1 cellular context compared by ENCODE assay signal in the genomic region with DNA sequence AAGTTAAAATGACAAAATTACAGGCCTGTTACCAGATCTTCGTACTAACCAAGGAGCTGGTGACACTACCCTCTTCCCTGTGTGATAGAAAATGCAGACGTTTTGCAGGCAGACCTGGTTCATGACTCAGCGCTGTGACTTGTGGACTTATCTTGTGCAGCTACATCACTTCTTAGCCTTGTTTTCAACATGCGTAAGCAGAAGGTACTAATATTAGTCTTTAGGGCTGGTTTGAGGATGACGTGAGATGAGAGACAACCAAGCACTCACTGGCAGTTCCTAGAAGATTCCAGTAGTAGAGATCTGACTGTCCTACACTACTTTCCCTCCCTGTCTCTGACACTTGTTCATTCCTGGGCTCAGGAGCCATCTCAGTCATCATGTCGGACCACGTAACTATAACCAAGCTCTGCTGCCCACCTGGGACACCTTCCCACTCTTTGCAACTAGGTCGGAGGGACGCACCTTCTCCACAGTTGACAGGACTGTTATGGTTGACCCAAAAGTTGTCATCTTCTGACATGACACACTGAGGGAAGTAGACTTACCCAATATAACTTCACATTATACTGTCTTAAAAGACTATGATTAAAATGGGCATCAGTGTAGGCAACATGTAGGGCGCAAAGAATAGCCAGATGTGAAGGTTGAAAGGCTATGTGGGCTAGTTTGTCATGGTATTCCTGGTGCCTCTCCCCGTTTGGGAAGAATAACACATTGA.
A peak's percentile ranks its signal among the peaks of the same experiment; 100 is the strongest.
TF ChIP-seq lines count a peak whose summit lies in the region.

No MANE protein-coding gene starts in this region.

TF ChIP-seq in K562, 482 proteins besides CTCF, POLR2A, EP300 and RAD21 (continued from another document and continues in another):
- TF ChIP-seq MAFG (tag; conservative IDR thresholded peaks at IDR 0.05) (peak; percentile 58), PRMT5 (CRISPR knock-in tag; IDR thresholded peaks at IDR 0.05) (no peak), NFRKB (IDR thresholded peaks at IDR 0.05; ENCODE audit: low read depth) (no peak), ZNF764 (CRISPR knock-in tag; IDR thresholded peaks at IDR 0.05; ENCODE audit: low read depth) (no peak), NFE2 (IDR thresholded peaks at IDR 0.05; ENCODE audit: low read depth) (peak; percentile 55), BRD4 (IDR thresholded peaks at IDR 0.05) (no peak), ATF1 (CRISPR knock-in tag; IDR thresholded peaks at IDR 0.05) (no peak), ATF1 (tag; IDR thresholded peaks at IDR 0.05) (0 out of 2 replicates have a peak, but pooled peaks have one; percentile 20), IRF2 (CRISPR knock-in tag; IDR thresholded peaks at IDR 0.05) (no peak), CGGBP1 (CRISPR knock-in tag; IDR thresholded peaks at IDR 0.05) (no peak), NFATC3 (IDR thresholded peaks at IDR 0.05) (no peak), FOSL1 (tag; conservative IDR thresholded peaks at IDR 0.05) (peak; percentile 48; the same call in 1 of the 2 replicates), ZNF318 (IDR thresholded peaks at IDR 0.05; ENCODE audit: borderline replicate concordance in 1 of 2, low read depth in 1 of 2) (no peak), SMARCC2 (IDR thresholded peaks at IDR 0.05; ENCODE audit: low read depth) (no peak), ZNF212 (CRISPR knock-in tag; IDR thresholded peaks at IDR 0.05) (no peak), NBN (IDR thresholded peaks at IDR 0.05; ENCODE audit: low read depth) (no peak), C11orf30 (IDR thresholded peaks at IDR 0.05; ENCODE audit: low read depth) (peak; percentile 32; the same call in 1 of the 2 replicates), ZNF41 (CRISPR knock-in tag; conservative IDR thresholded peaks at IDR 0.05) (no peak), NCOA1 (IDR thresholded peaks at IDR 0.05; ENCODE audit: low read depth) (no peak), RBM34 (IDR thresholded peaks at IDR 0.05; ENCODE audit: borderline replicate concordance, insufficient read depth, low read length) (no peak), MED1 (CRISPR knock-in tag; IDR thresholded peaks at IDR 0.05; ENCODE audit: borderline replicate concordance) (no peak), ZNF766 (CRISPR knock-in tag; conservative IDR thresholded peaks at IDR 0.05) (no peak), NR2C2 (CRISPR knock-in tag; IDR thresholded peaks at IDR 0.05) (no peak), NR2C2 (tag; IDR thresholded peaks at IDR 0.05) (no peak), SIN3A (IDR thresholded peaks at IDR 0.05; ENCODE audit: borderline replicate concordance in 2 of 2, control insufficient read depth in 1 of 2, low read depth in 2 of 2, low read length in 2 of 2) (no peak), STAT5A (IDR thresholded peaks at IDR 0.05; ENCODE audit: borderline replicate concordance, low read length) (no peak), SMARCA4 (IDR thresholded peaks at IDR 0.05) (no peak), ZNF778 (CRISPR knock-in tag; IDR thresholded peaks at IDR 0.05) (no peak), MAFK (IDR thresholded peaks at IDR 0.05; ENCODE audit: low read length) (peak; percentile 43; the same call in 1 of the 2 replicates), JUND (IDR thresholded peaks at IDR 0.05; ENCODE audit: borderline replicate concordance, low read depth, low read length) (peak; percentile 37; the same call in 1 of the 2 replicates), JUND (tag; IDR thresholded peaks at IDR 0.05; ENCODE audit: borderline replicate concordance, low read depth, low read length) (no peak; the same call in 2 of the 3 replicates), KDM1A (IDR thresholded peaks at IDR 0.05) (no peak), ZNF24 (IDR thresholded peaks at IDR 0.05) (no peak), TBL1XR1 (IDR thresholded peaks at IDR 0.05; ENCODE audit: low read length in 2 of 2) (no peak)
- TF ChIP-seq, protein P1, sequence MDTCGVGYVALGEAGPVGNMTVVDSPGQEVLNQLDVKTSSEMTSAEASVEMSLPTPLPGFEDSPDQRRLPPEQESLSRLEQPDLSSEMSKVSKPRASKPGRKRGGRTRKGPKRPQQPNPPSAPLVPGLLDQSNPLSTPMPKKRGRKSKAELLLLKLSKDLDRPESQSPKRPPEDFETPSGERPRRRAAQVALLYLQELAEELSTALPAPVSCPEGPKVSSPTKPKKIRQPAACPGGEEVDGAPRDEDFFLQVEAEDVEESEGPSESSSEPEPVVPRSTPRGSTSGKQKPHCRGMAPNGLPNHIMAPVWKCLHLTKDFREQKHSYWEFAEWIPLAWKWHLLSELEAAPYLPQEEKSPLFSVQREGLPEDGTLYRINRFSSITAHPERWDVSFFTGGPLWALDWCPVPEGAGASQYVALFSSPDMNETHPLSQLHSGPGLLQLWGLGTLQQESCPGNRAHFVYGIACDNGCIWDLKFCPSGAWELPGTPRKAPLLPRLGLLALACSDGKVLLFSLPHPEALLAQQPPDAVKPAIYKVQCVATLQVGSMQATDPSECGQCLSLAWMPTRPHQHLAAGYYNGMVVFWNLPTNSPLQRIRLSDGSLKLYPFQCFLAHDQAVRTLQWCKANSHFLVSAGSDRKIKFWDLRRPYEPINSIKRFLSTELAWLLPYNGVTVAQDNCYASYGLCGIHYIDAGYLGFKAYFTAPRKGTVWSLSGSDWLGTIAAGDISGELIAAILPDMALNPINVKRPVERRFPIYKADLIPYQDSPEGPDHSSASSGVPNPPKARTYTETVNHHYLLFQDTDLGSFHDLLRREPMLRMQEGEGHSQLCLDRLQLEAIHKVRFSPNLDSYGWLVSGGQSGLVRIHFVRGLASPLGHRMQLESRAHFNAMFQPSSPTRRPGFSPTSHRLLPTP (IDR thresholded peaks at IDR 0.05; ENCODE audit: borderline replicate concordance, extremely low read depth, insufficient read length): no peak
- TF ChIP-seq, protein P2, sequence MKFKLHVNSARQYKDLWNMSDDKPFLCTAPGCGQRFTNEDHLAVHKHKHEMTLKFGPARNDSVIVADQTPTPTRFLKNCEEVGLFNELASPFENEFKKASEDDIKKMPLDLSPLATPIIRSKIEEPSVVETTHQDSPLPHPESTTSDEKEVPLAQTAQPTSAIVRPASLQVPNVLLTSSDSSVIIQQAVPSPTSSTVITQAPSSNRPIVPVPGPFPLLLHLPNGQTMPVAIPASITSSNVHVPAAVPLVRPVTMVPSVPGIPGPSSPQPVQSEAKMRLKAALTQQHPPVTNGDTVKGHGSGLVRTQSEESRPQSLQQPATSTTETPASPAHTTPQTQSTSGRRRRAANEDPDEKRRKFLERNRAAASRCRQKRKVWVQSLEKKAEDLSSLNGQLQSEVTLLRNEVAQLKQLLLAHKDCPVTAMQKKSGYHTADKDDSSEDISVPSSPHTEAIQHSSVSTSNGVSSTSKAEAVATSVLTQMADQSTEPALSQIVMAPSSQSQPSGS (CRISPR knock-in tag; IDR thresholded peaks at IDR 0.05): no peak
- TF ChIP-seq, protein P3, sequence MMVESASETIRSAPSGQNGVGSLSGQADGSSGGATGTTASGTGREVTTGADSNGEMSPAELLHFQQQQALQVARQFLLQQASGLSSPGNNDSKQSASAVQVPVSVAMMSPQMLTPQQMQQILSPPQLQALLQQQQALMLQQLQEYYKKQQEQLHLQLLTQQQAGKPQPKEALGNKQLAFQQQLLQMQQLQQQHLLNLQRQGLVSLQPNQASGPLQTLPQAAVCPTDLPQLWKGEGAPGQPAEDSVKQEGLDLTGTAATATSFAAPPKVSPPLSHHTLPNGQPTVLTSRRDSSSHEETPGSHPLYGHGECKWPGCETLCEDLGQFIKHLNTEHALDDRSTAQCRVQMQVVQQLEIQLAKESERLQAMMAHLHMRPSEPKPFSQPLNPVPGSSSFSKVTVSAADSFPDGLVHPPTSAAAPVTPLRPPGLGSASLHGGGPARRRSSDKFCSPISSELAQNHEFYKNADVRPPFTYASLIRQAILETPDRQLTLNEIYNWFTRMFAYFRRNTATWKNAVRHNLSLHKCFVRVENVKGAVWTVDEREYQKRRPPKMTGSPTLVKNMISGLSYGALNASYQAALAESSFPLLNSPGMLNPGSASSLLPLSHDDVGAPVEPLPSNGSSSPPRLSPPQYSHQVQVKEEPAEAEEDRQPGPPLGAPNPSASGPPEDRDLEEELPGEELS (CRISPR knock-in tag; IDR thresholded peaks at IDR 0.05; ENCODE audit: borderline replicate concordance): no peak
- TF ChIP-seq, protein P4, sequence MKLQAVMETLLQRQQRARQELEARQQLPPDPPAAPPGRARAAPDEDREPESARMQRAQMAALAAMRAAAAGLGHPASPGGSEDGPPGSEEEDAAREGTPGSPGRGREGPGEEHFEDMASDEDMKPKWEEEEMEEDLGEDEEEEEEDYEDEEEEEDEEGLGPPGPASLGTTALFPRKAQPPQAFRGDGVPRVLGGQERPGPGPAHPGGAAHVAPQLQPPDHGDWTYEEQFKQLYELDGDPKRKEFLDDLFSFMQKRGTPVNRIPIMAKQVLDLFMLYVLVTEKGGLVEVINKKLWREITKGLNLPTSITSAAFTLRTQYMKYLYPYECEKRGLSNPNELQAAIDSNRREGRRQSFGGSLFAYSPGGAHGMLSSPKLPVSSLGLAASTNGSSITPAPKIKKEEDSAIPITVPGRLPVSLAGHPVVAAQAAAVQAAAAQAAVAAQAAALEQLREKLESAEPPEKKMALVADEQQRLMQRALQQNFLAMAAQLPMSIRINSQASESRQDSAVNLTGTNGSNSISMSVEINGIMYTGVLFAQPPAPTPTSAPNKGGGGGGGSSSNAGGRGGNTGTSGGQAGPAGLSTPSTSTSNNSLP (IDR thresholded peaks at IDR 0.05; ENCODE audit: borderline replicate concordance, low read depth, low read length): no peak
- TF ChIP-seq, protein P5, sequence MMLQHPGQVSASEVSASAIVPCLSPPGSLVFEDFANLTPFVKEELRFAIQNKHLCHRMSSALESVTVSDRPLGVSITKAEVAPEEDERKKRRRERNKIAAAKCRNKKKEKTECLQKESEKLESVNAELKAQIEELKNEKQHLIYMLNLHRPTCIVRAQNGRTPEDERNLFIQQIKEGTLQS (IDR thresholded peaks at IDR 0.05): peak; percentile 24; the same call in 1 of the 2 replicates
- TF ChIP-seq, protein P5 (CRISPR knock-in tag; conservative IDR thresholded peaks at IDR 0.05): no peak
